15 cellular contexts compared by ENCODE assay signal in genomic region chr2:232882085-232882484, GRCh38. TPM values are rescaled to one million over a fixed set of nuclear protein-coding genes. Genes with fewer than 3 reads are reported as not detected.
"Had no signal": no experiment of that assay in that cellular context is flagged by ENCODE, and none has a peak within 500 bp of the region (broad histone marks: within the 10 kb centered on the region; RNA-seq: fewer than 3 reads in every experiment).

No MANE protein-coding gene starts in this region.

- H3K9me3 ChIP-seq: colonic mucosa, esophagus squamous epithelium, mucosa of descending colon, tibial artery, upper lobe of left lung, uterus had no signal

- H3K4me2 ChIP-seq: smooth muscle cell had no signal

- ATAC-seq: left colon; mucosa of descending colon; naive thymus-derived CD8-positive, alpha-beta T cell; stimulated activated memory B cell treated with anti-CD40 and anti-IgM and Interleukin-4, amounts not matched to agents 10 μg/mL and 1 μg/mL and 100 μg/mL, for 72 hours had no signal

- H3K27ac ChIP-seq: colonic mucosa, esophagus squamous epithelium, tibial artery, upper lobe of left lung, uterus had no signal

- H3K36me3 ChIP-seq: colonic mucosa, upper lobe of left lung, uterus had no signal

- H3K27me3 ChIP-seq: colonic mucosa, uterus had no signal

- H3K4me1 ChIP-seq: colonic mucosa, upper lobe of left lung, uterus had no signal

- DNase-seq: colonic mucosa; dermis blood vessel endothelial cell; esophagus squamous epithelium; foreskin fibroblast; hippocampal formation; left colon; mammary epithelial cell; mucosa of descending colon; naive thymus-derived CD8-positive, alpha-beta T cell; stimulated activated CD4-positive, alpha-beta T cell treated with anti-CD3 and anti-CD28 coated beads, Interleukin-4, amount 100 ng/mL, for 1 hour; tibial artery; uterus had no signal

- H3K4me3 ChIP-seq: colonic mucosa, esophagus squamous epithelium, mucosa of descending colon, smooth muscle cell, tibial artery, upper lobe of left lung, uterus had no signal

RNA-seq across cellular contexts. Expression of gene SNORC, which starts 12.0 kb away (rescaled TPM):
- polyA plus RNA-seq: naive thymus-derived CD8-positive, alpha-beta T cell had no signal
